9 cellular contexts compared by ENCODE assay signal in genomic region chr13:98571955-98572662, GRCh38. TPM values are rescaled to one million over a fixed set of nuclear protein-coding genes. Genes with fewer than 3 reads are reported as not detected.
A peak's percentile ranks its signal among the peaks of the same experiment; 100 is the strongest.
DNase-seq lines count a peak whose midpoint lies in the region; ATAC-seq and TF ChIP-seq lines count a peak whose summit lies in the region.
"Had no signal": no experiment of that assay in that cellular context is flagged by ENCODE, and none has a peak within 500 bp of the region (broad histone marks: within the 10 kb centered on the region; RNA-seq: fewer than 3 reads in every experiment).

No MANE protein-coding gene starts in this region.

- no peaks in the 10 kb centered on the region for H3K27me3 Mint-ChIP-seq in activated naive CD8-positive, alpha-beta T cell treated with anti-CD3 and anti-CD28 coated beads for 36 hours

- peak overlapping the region; percentile 81 for H3K27ac Mint-ChIP-seq in activated naive CD8-positive, alpha-beta T cell treated with anti-CD3 and anti-CD28 coated beads for 36 hours

- peak; percentile 52 for ATAC-seq in left lung
- no peak for ATAC-seq in HG02884 (IDR thresholded peaks at IDR 0.05; ENCODE audit: unreplicated experiment)
- no peak for ATAC-seq in GM18498 (IDR thresholded peaks at IDR 0.05; ENCODE audit: unreplicated experiment)
- no peak for ATAC-seq in GM21390 (IDR thresholded peaks at IDR 0.05; ENCODE audit: unreplicated experiment)

- no peak for TF ChIP-seq CTCF in left lung (IDR thresholded peaks at IDR 0.05)

- no peak overlapping the region for H3K4me3 ChIP-seq in left lung

- intact Hi-C loops in left lung (cut with DNase I), result loop anchor here in 1 of 2 donors (10.0 kb wide), 1 partner anchor 97 kb away; no protein-coding TSS in a partner anchor

- DNase-seq in GM04503 (ENCODE audit: low read depth) (peak; percentile 68), NCI-H2029 (lab: John Stamatoyannopoulos, UW) (peak; percentile 39), left lung (no peak), amygdala (lab: John Stamatoyannopoulos, UW) (no peak)
- no peak for DNase-seq in activated naive CD8-positive, alpha-beta T cell treated with anti-CD3 and anti-CD28 coated beads for 36 hours

- peak overlapping the region; percentile 67 for H3K4me3 Mint-ChIP-seq in activated naive CD8-positive, alpha-beta T cell treated with anti-CD3 and anti-CD28 coated beads for 36 hours

- peaks cover 36 to 83% of the 10 kb centered on the region in 2 donors for H3K4me1 ChIP-seq in left lung

- H3K9me3 Mint-ChIP-seq in activated naive CD8-positive, alpha-beta T cell treated with anti-CD3 and anti-CD28 coated beads for 36 hours, result peaks cover 12% of the 10 kb centered on the region

- peak overlapping the region; percentile 63 to 72 for H3K27ac ChIP-seq in left lung
- H3K27ac ChIP-seq: SJSA1 had no signal

- H3K27me3 ChIP-seq in left lung, result no peaks in the 10 kb centered on the region
- H3K27me3 ChIP-seq: SJSA1 had no signal

- peaks cover 54% of the 10 kb centered on the region for H3K36me3 Mint-ChIP-seq in activated naive CD8-positive, alpha-beta T cell treated with anti-CD3 and anti-CD28 coated beads for 36 hours

- no peaks in the 10 kb centered on the region for H3K36me3 ChIP-seq in left lung

- no peaks in the 10 kb centered on the region for H3K9me3 ChIP-seq in left lung

- H3K4me1 Mint-ChIP-seq in activated naive CD8-positive, alpha-beta T cell treated with anti-CD3 and anti-CD28 coated beads for 36 hours, result peaks cover 77% of the 10 kb centered on the region

RNA-seq across cellular contexts. Expression of gene STK24, which starts 4.8 kb away (rescaled TPM):
- total RNA-seq in activated naive CD8-positive, alpha-beta T cell treated with anti-CD3 and anti-CD28 coated beads for 36 hours, result 100 to 1,000 TPM; 129 TPM
- 10 to 100 TPM; 81.5 to 84.0 TPM for total RNA-seq in left lung

Comparison
In these comparisons a context has a peak if more than half of its experiments do, and no peak if none do; other contexts are left out.
1. DNase-seq: peak in GM04503 (single experiment) and NCI-H2029 (single experiment); none in activated naive CD8-positive, alpha-beta T cell treated with anti-CD3 and anti-CD28 coated beads for 36 hours (single experiment), left lung (0 of 2) and amygdala (0 of 56).